8 cellular contexts compared by ENCODE assay signal in genomic region chr2:85255813-85256581, GRCh38.
DNase-seq lines count a peak whose midpoint lies in the region; ATAC-seq and TF ChIP-seq lines count a peak whose summit lies in the region.

No MANE protein-coding gene starts in this region.

- H3K27ac ChIP-seq in CD4-positive, alpha-beta T cell (ENCODE audit: low read depth, low read length), result no peak overlapping the region

- CTCF ChIA-PET in CD4-positive, alpha-beta T cell (lab: Charles Lee), result no interaction called here

- POLR2A ChIA-PET in CD4-positive, alpha-beta T cell (lab: Charles Lee), result no interaction called here

- no peaks in the 10 kb centered on the region for H3K36me3 Mint-ChIP-seq in natural killer cell treated with Interleukin-12 subunit alpha and Interleukin-12 subunit beta and Interleukin-15 and Interleukin-18, amount 100 ng/mL, for 72 hours
- H3K36me3 Mint-ChIP-seq in natural killer cell (no peaks in the 10 kb centered on the region), nephron (ENCODE audit: low read depth) (peaks cover 5% of the 10 kb centered on the region)
- H3K36me3 Mint-ChIP-seq in CD4-positive, alpha-beta T cell (ENCODE audit: low read depth), result no peaks in the 10 kb centered on the region

- no peak for ATAC-seq in natural killer cell treated with Interleukin-12 subunit alpha and Interleukin-12 subunit beta and Interleukin-15 and Interleukin-18, amount 100 ng/mL, for 72 hours
- no peak for ATAC-seq in natural killer cell
- ATAC-seq in HG03175 (IDR thresholded peaks at IDR 0.05; ENCODE audit: unreplicated experiment), result no peak
- ATAC-seq in GM19395 (IDR thresholded peaks at IDR 0.05; ENCODE audit: unreplicated experiment), result no peak
- no peak for ATAC-seq in CD4-positive, alpha-beta T cell (ENCODE audit: poor library complexity)

- H3K27ac Mint-ChIP-seq in natural killer cell treated with Interleukin-12 subunit alpha and Interleukin-12 subunit beta and Interleukin-15 and Interleukin-18, amount 100 ng/mL, for 72 hours, result no peak overlapping the region
- no peak overlapping the region for H3K27ac Mint-ChIP-seq in natural killer cell
- peak overlapping the region; percentile 98 to 99 (median 99) for H3K27ac Mint-ChIP-seq in nephron
- H3K27ac Mint-ChIP-seq in CD4-positive, alpha-beta T cell, result no peak overlapping the region

- H3K4me1 Mint-ChIP-seq in natural killer cell treated with Interleukin-12 subunit alpha and Interleukin-12 subunit beta and Interleukin-15 and Interleukin-18, amount 100 ng/mL, for 72 hours (ENCODE audit: low read depth in 2 of 2), result no peaks in the 10 kb centered on the region
- H3K4me1 Mint-ChIP-seq in natural killer cell, result no peaks in the 10 kb centered on the region
- peaks cover 92% of the 10 kb centered on the region for H3K4me1 Mint-ChIP-seq in nephron
- no peaks in the 10 kb centered on the region for H3K4me1 Mint-ChIP-seq in CD4-positive, alpha-beta T cell (ENCODE audit: low read depth)

- H3K9me3 ChIP-seq in CD4-positive, alpha-beta T cell (ENCODE audit: control insufficient read depth, low read length), result no peaks in the 10 kb centered on the region

- intact Hi-C loops in natural killer cell (cut with micrococcal nuclease), result no loop called here
- intact Hi-C loops in CD4-positive, alpha-beta T cell (cut with DNase I, micrococcal nuclease), result no loop called here

- no peaks in the 10 kb centered on the region for H3K27me3 Mint-ChIP-seq in natural killer cell treated with Interleukin-12 subunit alpha and Interleukin-12 subunit beta and Interleukin-15 and Interleukin-18, amount 100 ng/mL, for 72 hours
- no peaks in the 10 kb centered on the region for H3K27me3 Mint-ChIP-seq in natural killer cell (ENCODE audit: low read depth in 2 of 2)
- H3K27me3 Mint-ChIP-seq in nephron (ENCODE audit: low read depth), result no peaks in the 10 kb centered on the region
- no peaks in the 10 kb centered on the region for H3K27me3 Mint-ChIP-seq in CD4-positive, alpha-beta T cell

- no peaks in the 10 kb centered on the region for H3K27me3 ChIP-seq in CD4-positive, alpha-beta T cell (ENCODE audit: control insufficient read depth, insufficient read depth, low read length)

- no peak overlapping the region for H3K4me3 Mint-ChIP-seq in natural killer cell treated with Interleukin-12 subunit alpha and Interleukin-12 subunit beta and Interleukin-15 and Interleukin-18, amount 100 ng/mL, for 72 hours
- H3K4me3 Mint-ChIP-seq in natural killer cell (no peak overlapping the region), nephron (peak overlapping the region; percentile 73 to 80 (median 79))
- H3K4me3 Mint-ChIP-seq in CD4-positive, alpha-beta T cell, result no peak overlapping the region

- peak; percentile 23 for DNase-seq in natural killer cell treated with Interleukin-12 subunit alpha and Interleukin-12 subunit beta and Interleukin-15 and Interleukin-18, amount 100 ng/mL, for 72 hours (ENCODE audit: low spot score)
- DNase-seq in natural killer cell (no peak), fibroblast of gingiva (ENCODE audit: low read depth) (peak; percentile 15)
- no peak for DNase-seq in activated CD4-positive, CD25-positive, alpha-beta regulatory T cell treated with anti-CD3 and anti-CD28 coated beads, Interleukin-2, amount 50 U/mL, for 72 hours
- no peak for DNase-seq in CD4-positive, alpha-beta T cell

- no peaks in the 10 kb centered on the region for H3K9me3 Mint-ChIP-seq in natural killer cell treated with Interleukin-12 subunit alpha and Interleukin-12 subunit beta and Interleukin-15 and Interleukin-18, amount 100 ng/mL, for 72 hours
- no peaks in the 10 kb centered on the region for H3K9me3 Mint-ChIP-seq in natural killer cell
- H3K9me3 Mint-ChIP-seq in nephron, result no peaks in the 10 kb centered on the region
- H3K9me3 Mint-ChIP-seq in CD4-positive, alpha-beta T cell, result no peaks in the 10 kb centered on the region

- no peak for TF ChIP-seq CTCF in natural killer cell (IDR thresholded peaks at IDR 0.05)
- TF ChIP-seq CTCF in nephron (IDR thresholded peaks at IDR 0.05; ENCODE audit: unreplicated experiment in 3 of 3), result no peak
- no peak for TF ChIP-seq CTCF in CD4-positive, alpha-beta T cell (IDR thresholded peaks at IDR 0.05)

Comparison
In these comparisons a context has a peak if more than half of its experiments do, and no peak if none do; other contexts are left out.
1. DNase-seq: peak in natural killer cell treated with Interleukin-12 subunit alpha and Interleukin-12 subunit beta and Interleukin-15 and Interleukin-18, amount 100 ng/mL, for 72 hours (single experiment) and fibroblast of gingiva (single experiment); none in natural killer cell (single experiment), activated CD4-positive, CD25-positive, alpha-beta regulatory T cell treated with anti-CD3 and anti-CD28 coated beads, Interleukin-2, amount 50 U/mL, for 72 hours (single experiment) and CD4-positive, alpha-beta T cell (0 of 10).
2. H3K27ac Mint-ChIP-seq: peak in nephron (3 of 3); none in natural killer cell treated with Interleukin-12 subunit alpha and Interleukin-12 subunit beta and Interleukin-15 and Interleukin-18, amount 100 ng/mL, for 72 hours (0 of 2), natural killer cell (0 of 2) and CD4-positive, alpha-beta T cell (single experiment).
3. H3K4me3 Mint-ChIP-seq: peak in nephron (3 of 3); none in natural killer cell treated with Interleukin-12 subunit alpha and Interleukin-12 subunit beta and Interleukin-15 and Interleukin-18, amount 100 ng/mL, for 72 hours (single experiment), natural killer cell (single experiment) and CD4-positive, alpha-beta T cell (single experiment).